12 cellular contexts compared by ENCODE assay signal in genomic region chr11:17770048-17770652, GRCh38. TPM values are rescaled to one million over a fixed set of nuclear protein-coding genes. Genes with fewer than 3 reads are reported as not detected.
A peak's percentile ranks its signal among the peaks of the same experiment; 100 is the strongest.
DNase-seq lines count a peak whose midpoint lies in the region; ATAC-seq and TF ChIP-seq lines count a peak whose summit lies in the region.
"Had no signal": no experiment of that assay in that cellular context is flagged by ENCODE, and none has a peak within 500 bp of the region (broad histone marks: within the 10 kb centered on the region; RNA-seq: fewer than 3 reads in every experiment).

No MANE protein-coding gene starts in this region.

- no peaks in the 10 kb centered on the region for H3K27me3 ChIP-seq in right cardiac atrium (ENCODE audit: control insufficient read depth, insufficient read depth)

- 73% methylated on average over 9 of the region's 9 CpGs for WGBS in right cardiac atrium

- no peaks in the 10 kb centered on the region for H3K4me1 ChIP-seq in right cardiac atrium (ENCODE audit: control insufficient read depth, insufficient read depth, low read length)
- H3K4me1 ChIP-seq: parathyroid adenoma had no signal

- TF ChIP-seq CTCF in fibroblast of mammary gland (conservative IDR thresholded peaks at IDR 0.05; ENCODE audit: control insufficient read depth, insufficient read depth, low read depth, low read length), result peak; percentile 9

- peak overlapping the region; percentile 0 for H3K27ac ChIP-seq in right cardiac atrium (ENCODE audit: low read length)
- H3K27ac ChIP-seq: parathyroid adenoma had no signal

- intact Hi-C loops in right cardiac atrium (cut with DNase I) (no loop called here), Right ventricle myocardium inferior (cut with DNase I) (no loop called here)

- ATAC-seq in right cardiac atrium, result peak; percentile 49 to 63
- ATAC-seq in Right ventricle myocardium inferior, result no peak
- ATAC-seq in HG03025 (IDR thresholded peaks at IDR 0.05; ENCODE audit: low FRiP score, unreplicated experiment), result no peak
- ATAC-seq: T-cell had no signal

- no peaks in the 10 kb centered on the region for H3K9me3 ChIP-seq in right cardiac atrium (ENCODE audit: control insufficient read depth, low read length)

- DNase-seq in right cardiac atrium, result peak; percentile 26 to 77 (median 71)
- no peak for DNase-seq in Right ventricle myocardium inferior (ENCODE audit: missing footprints)
- DNase-seq in NCI-H69 (lab: John Stamatoyannopoulos, UW), result peak; percentile 48
- no peak for DNase-seq in fibroblast of mammary gland (ENCODE audit: low read depth)
- no peak for DNase-seq in HCEC 1CT
- no peak for DNase-seq in stimulated activated naive CD4-positive, alpha-beta T cell treated with Interleukin-2 at 50 U/mL for 16 hours (lab: John Stamatoyannopoulos, UW)
- no peak for DNase-seq in T-helper 1 cell
- DNase-seq: T-cell had no signal

- H3K4me3 ChIP-seq in right cardiac atrium (ENCODE audit: low read length) (no peak overlapping the region), fibroblast of mammary gland (ENCODE audit: control insufficient read depth, low read depth, low read length) (no peak overlapping the region)

RNA-seq across cellular contexts. Expression of gene KCNC1, which starts 35.6 kb away (rescaled TPM):
- total RNA-seq in right cardiac atrium (under 1 TPM in 2 of 4 donors, not detected in 2; 0.06 to 0.09 TPM), Right ventricle myocardium inferior (not detected)
- 0.16 TPM for polyA plus RNA-seq in right cardiac atrium
- total RNA-seq: activated T-helper 1 cell treated with anti-CD3 and anti-CD28 coated beads, Interleukin-12 subunit alpha, Interleukin-12 subunit beta, Interleukin-2, Interleukin-4 antibody, amounts not matched to agents 30 ng/mL and 10 ng/mL and 1 ng/mL, durations not matched to agents 14 hours and 24 hours and 36 hours; M059J; T-cell had no signal

RNA-seq across cellular contexts. Expression of gene MYOD1, which starts 50.8 kb away (rescaled TPM):
- not detected for total RNA-seq in right cardiac atrium
- polyA plus RNA-seq in right cardiac atrium, result not detected
- 0.27 TPM for total RNA-seq in Right ventricle myocardium inferior
- total RNA-seq: activated T-helper 1 cell treated with anti-CD3 and anti-CD28 coated beads, Interleukin-12 subunit alpha, Interleukin-12 subunit beta, Interleukin-2, Interleukin-4 antibody, amounts not matched to agents 30 ng/mL and 10 ng/mL and 1 ng/mL, durations not matched to agents 14 hours and 24 hours and 36 hours; T-cell had no signal

Comparison
In these comparisons a context has a peak if more than half of its experiments do, and no peak if none do; other contexts are left out.
1. ATAC-seq: peak in right cardiac atrium (2 of 2); none in Right ventricle myocardium inferior (single experiment) and HG03025 (single experiment).
2. DNase-seq: peak in right cardiac atrium (3 of 3) and NCI-H69 (single experiment); none in Right ventricle myocardium inferior (single experiment), fibroblast of mammary gland (single experiment), HCEC 1CT (single experiment), stimulated activated naive CD4-positive, alpha-beta T cell treated with Interleukin-2 at 50 U/mL for 16 hours (single experiment) and T-helper 1 cell (0 of 5).